ENCODE assay signal across 13 cellular contexts in the genomic region with DNA sequence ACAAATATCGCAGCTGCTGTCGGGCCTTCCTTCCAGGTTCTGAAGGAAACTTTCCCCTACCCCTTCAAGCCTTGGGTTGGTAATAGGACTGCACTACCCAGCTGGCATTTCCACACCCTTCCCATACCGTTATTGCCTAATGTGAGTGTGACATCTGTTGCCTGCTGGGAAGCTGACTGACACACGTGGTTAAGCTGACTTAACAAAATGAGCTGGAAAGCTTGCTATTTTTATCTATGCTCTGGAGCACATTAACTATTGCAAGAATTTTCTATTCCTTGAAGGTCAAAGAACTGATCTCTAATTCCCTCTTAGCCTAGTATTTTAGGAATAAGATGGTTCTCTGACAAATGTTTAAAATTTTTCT.
DNase-seq lines count a peak whose midpoint lies in the region; ATAC-seq and TF ChIP-seq lines count a peak whose summit lies in the region.
"Had no signal": no experiment of that assay in that cellular context is flagged by ENCODE, and none has a peak within 500 bp of the region (broad histone marks: within the 10 kb centered on the region; RNA-seq: fewer than 3 reads in every experiment).

No MANE protein-coding gene starts in this region.

- dilution Hi-C loops in IMR-90 (cut with HindIII; ENCODE audit: low sequenced_read_pairs, unreplicated experiment), result no loop called here

- H2AK5ac ChIP-seq in IMR-90 (ENCODE audit: low read depth, low read length), result no peak overlapping the region

- H3K4ac ChIP-seq in IMR-90 (ENCODE audit: low read depth, low read length), result no peak overlapping the region

- no peaks in the 10 kb centered on the region for H3K79me1 ChIP-seq in IMR-90 (ENCODE audit: low read depth in 1 of 2, low read length in 2 of 2)

- H2BK120ac ChIP-seq in IMR-90 (ENCODE audit: low read depth, low read length), result no peak overlapping the region

- H3K9ac ChIP-seq in IMR-90 (ENCODE audit: low read depth, low read length) (no peak overlapping the region), MM.1S (ENCODE audit: low read length) (no peak overlapping the region)

- H3K9me1 ChIP-seq in IMR-90 (ENCODE audit: insufficient read depth, low read length), result no peaks in the 10 kb centered on the region

- POLR2A ChIA-PET in AG04449 (lab: Yijun Ruan, JAX), result interaction anchor here (1.0 kb wide), 1 partner anchor 9 kb away, joined by 3 read pairs; no protein-coding TSS in a partner anchor
- POLR2A ChIA-PET in IMR-90 (lab: Charles Lee; ENCODE audit: unreplicated experiment), result interaction anchor here (0.6 kb wide), 1 partner anchor 8 kb away, joined by 5 read pairs; no protein-coding TSS in a partner anchor

- no peak overlapping the region for H3K14ac ChIP-seq in IMR-90 (replicated peaks; ENCODE audit: low read depth, low read length)

- H4K20me1 ChIP-seq in IMR-90 (ENCODE audit: insufficient read depth, low read length) (no peaks in the 10 kb centered on the region), MM.1S (ENCODE audit: insufficient read depth, low read length) (no peaks in the 10 kb centered on the region)

- ATAC-seq in IMR-90 (ENCODE audit: low read depth) (0 out of 2 replicates have a peak, but pooled peaks have one; percentile 21), left lung (peak; percentile 76), GM21360 (IDR thresholded peaks at IDR 0.05; ENCODE audit: unreplicated experiment) (no peak)
- ATAC-seq: natural killer cell, Panc1 had no signal

- CTCF ChIA-PET in AG04449 (lab: Yijun Ruan, JAX), result interaction anchor here (1.1 to 2.2 kb wide), 5 partner anchors 9 to 259 kb away, joined by 4 to 12 read pairs (median 6); no protein-coding TSS in a partner anchor
- CTCF ChIA-PET in IMR-90 (lab: Yijun Ruan, JAX), result no interaction called here
- CTCF ChIA-PET in activated naive CD4-positive, alpha-beta T cell treated with anti-CD3 and anti-CD28 coated beads for 36 hours (lab: Charles Lee), result interaction anchor here (0.5 kb wide), 1 partner anchor 140 kb away, joined by 3 read pairs; no protein-coding TSS in a partner anchor

- no peak overlapping the region for H2BK15ac ChIP-seq in IMR-90 (ENCODE audit: low read depth, low read length)

- H3K9me3 ChIP-seq in IMR-90 (ENCODE audit: control insufficient read depth, insufficient read depth, low read length) (no peaks in the 10 kb centered on the region), left lung (no peaks in the 10 kb centered on the region), MM.1S (replicated peaks; ENCODE audit: insufficient read depth, low read length) (no peaks in the 10 kb centered on the region)

- no peak overlapping the region for H3K4me3 Mint-ChIP-seq in activated naive CD4-positive, alpha-beta T cell treated with anti-CD3 and anti-CD28 coated beads for 36 hours
- H3K4me3 Mint-ChIP-seq: activated naive CD8-positive, alpha-beta T cell; natural killer cell had no signal

- TF ChIP-seq CTCF in AG04449 (IDR thresholded peaks at IDR 0.05; ENCODE audit: insufficient read depth, low read length, missing control alignments) (no peak), IMR-90 (conservative IDR thresholded peaks at IDR 0.05; ENCODE audit: low read depth, low read length) (no peak), left lung (IDR thresholded peaks at IDR 0.05) (no peak), MM.1S (IDR thresholded peaks at IDR 0.05; ENCODE audit: low read length) (no peak)

- no peak overlapping the region for H3K18ac ChIP-seq in IMR-90 (ENCODE audit: low read depth, low read length)

- no peaks in the 10 kb centered on the region for H3F3A ChIP-seq in MM.1S (ENCODE audit: insufficient read depth, low read length)

- in situ Hi-C loops in IMR-90 (cut with MboI; ENCODE audit: low sequenced_read_pairs), result loop anchor here (25.0 kb wide), 1 partner anchor 523 kb away; no protein-coding TSS in a partner anchor

- intact Hi-C loops in IMR-90 (cut with micrococcal nuclease), result no loop called here
- intact Hi-C loops in left lung (cut with DNase I), result no loop called here
- intact Hi-C loops in activated naive CD4-positive, alpha-beta T cell treated with anti-CD3 and anti-CD28 coated beads for 36 hours (cut with micrococcal nuclease), result no loop called here

- no CpG with 5 or more reads among the region's 4 CpGs for WGBS in IMR-90 (ENCODE audit: extremely low coverage in 2 of 2, insufficient read length in 1 of 2), 2 experiments

- H3K4me2 ChIP-seq in IMR-90 (ENCODE audit: low read depth, low read length) (no peak overlapping the region), MM.1S (ENCODE audit: low read depth, low read length) (no peak overlapping the region)

- H3K36me3 ChIP-seq in IMR-90 (ENCODE audit: control insufficient read depth, insufficient read depth, low read length) (no peaks in the 10 kb centered on the region), left lung (no peaks in the 10 kb centered on the region), MM.1S (replicated peaks; ENCODE audit: insufficient read depth, low read length) (no peaks in the 10 kb centered on the region), H7 (replicated peaks; ENCODE audit: control insufficient read depth, insufficient read depth, low read length) (no peaks in the 10 kb centered on the region)

- H3K36me3 Mint-ChIP-seq in activated naive CD4-positive, alpha-beta T cell treated with anti-CD3 and anti-CD28 coated beads for 36 hours (ENCODE audit: low read depth), result no peaks in the 10 kb centered on the region
- H3K36me3 Mint-ChIP-seq: activated naive CD8-positive, alpha-beta T cell; natural killer cell had no signal

- H3K4me1 Mint-ChIP-seq in activated naive CD4-positive, alpha-beta T cell treated with anti-CD3 and anti-CD28 coated beads for 36 hours (ENCODE audit: low read depth), result no peaks in the 10 kb centered on the region
- H3K4me1 Mint-ChIP-seq: natural killer cell had no signal

- H3K27me3 Mint-ChIP-seq in activated naive CD4-positive, alpha-beta T cell treated with anti-CD3 and anti-CD28 coated beads for 36 hours (ENCODE audit: low read depth), result peaks cover 10% of the 10 kb centered on the region

- H4K91ac ChIP-seq in IMR-90 (ENCODE audit: insufficient read depth, low read depth, low read length), result no peak overlapping the region

- H2BK20ac ChIP-seq in IMR-90 (ENCODE audit: low read depth, low read length), result no peak overlapping the region

- H3K4me3 ChIP-seq in AG04449 (ENCODE audit: low read depth, low read length) (no peak overlapping the region), IMR-90 (ENCODE audit: insufficient read depth, low read depth, low read length) (no peak overlapping the region), left lung (no peak overlapping the region), MM.1S (ENCODE audit: low read length) (no peak overlapping the region), H7 (ENCODE audit: insufficient read depth, low read depth, low read length) (no peak overlapping the region)

- TF ChIP-seq POLR2A in IMR-90 (IDR thresholded peaks at IDR 0.05; ENCODE audit: low read depth, low read length), result no peak

- H4K5ac ChIP-seq in IMR-90 (ENCODE audit: low read depth, low read length), result no peak overlapping the region

- peaks cover 17% of the 10 kb centered on the region for H3K27me3 ChIP-seq in IMR-90 (ENCODE audit: control insufficient read depth, insufficient read depth, low read length)
- H3K27me3 ChIP-seq in left lung, result no peaks in the 10 kb centered on the region
- H3K27me3 ChIP-seq in MM.1S (replicated peaks; ENCODE audit: insufficient read depth, low read length), result no peaks in the 10 kb centered on the region
- no peaks in the 10 kb centered on the region for H3K27me3 ChIP-seq in H7 (ENCODE audit: control insufficient read depth, insufficient read depth, low read length)

- H3K23ac ChIP-seq in IMR-90 (ENCODE audit: low read depth, low read length), result no peak overlapping the region

- H3K9me3 Mint-ChIP-seq in activated naive CD4-positive, alpha-beta T cell treated with anti-CD3 and anti-CD28 coated beads for 36 hours, result no peaks in the 10 kb centered on the region
- H3K9me3 Mint-ChIP-seq: natural killer cell had no signal

- BruUV-seq in IMR-90 (replicated peaks; lab: Mats Ljungman, UMichigan), result no TSS peak

- DNase-seq in AG04449 (ENCODE audit: low read depth, low spot score) (peak; percentile 69), IMR-90 (peak; percentile 36), cerebellum (ENCODE audit: low spot score) (peak; percentile 9), left lung (peak in 1 of 2 donors; percentile 40), MM.1S (no peak), H7 (no peak)
- DNase-seq in activated naive CD4-positive, alpha-beta T cell treated with anti-CD3 and anti-CD28 coated beads for 36 hours, result no peak
- DNase-seq: C1 segment of cervical spinal cord, natural killer cell, NCI-H1417 had no signal

- H2AK9ac ChIP-seq in IMR-90 (replicated peaks; ENCODE audit: low read depth, low read length, poor library complexity), result no peak overlapping the region

- TF ChIP-seq RAD21 in IMR-90 (IDR thresholded peaks at IDR 0.05; ENCODE audit: low read length), result no peak

- H2AFZ ChIP-seq in IMR-90 (replicated peaks; ENCODE audit: low read length, poor library complexity) (no peak overlapping the region), MM.1S (ENCODE audit: low read length) (no peak overlapping the region)

- H2BK5ac ChIP-seq in IMR-90 (ENCODE audit: low read depth, low read length, poor library complexity, severe bottlenecking), result no peak overlapping the region

- H3K27ac ChIP-seq in IMR-90 (ENCODE audit: insufficient read depth, low read length), result no peak overlapping the region
- no peak overlapping the region for H3K27ac ChIP-seq in left lung
- no peak overlapping the region for H3K27ac ChIP-seq in MM.1S (ENCODE audit: low read length)

- H3K9me2 ChIP-seq in MM.1S (replicated peaks; ENCODE audit: insufficient read depth, low read length), result no peaks in the 10 kb centered on the region

- no peak overlapping the region for H3K27ac Mint-ChIP-seq in activated naive CD4-positive, alpha-beta T cell treated with anti-CD3 and anti-CD28 coated beads for 36 hours
- H3K27ac Mint-ChIP-seq: activated naive CD8-positive, alpha-beta T cell; natural killer cell had no signal

- no peak overlapping the region for H3K56ac ChIP-seq in IMR-90 (ENCODE audit: extremely low read depth, insufficient read depth, low read length)

- no peaks in the 10 kb centered on the region for H3K79me2 ChIP-seq in MM.1S (ENCODE audit: low read length)

- no peak overlapping the region for H4K8ac ChIP-seq in IMR-90 (ENCODE audit: low read depth in 2 of 2, low read length in 2 of 2)

- no peaks in the 10 kb centered on the region for H3K4me1 ChIP-seq in IMR-90 (ENCODE audit: control insufficient read depth, insufficient read depth, low read length)
- H3K4me1 ChIP-seq in left lung, result peaks cover 3 to 14% of the 10 kb centered on the region in 2 donors
- no peaks in the 10 kb centered on the region for H3K4me1 ChIP-seq in MM.1S (ENCODE audit: low read length)

TF ChIP-seq in IMR-90, 13 proteins besides CTCF, POLR2A, EP300 and RAD21 (continues in another document):
- no peak for TF ChIP-seq RCOR1 (IDR thresholded peaks at IDR 0.05; ENCODE audit: insufficient replicate concordance, low read length)
- TF ChIP-seq CEBPB (IDR thresholded peaks at IDR 0.05; ENCODE audit: low read depth, low read length), result peak; percentile 26; the same call in 1 of the 2 replicates
- 0 out of 2 replicates have a peak, but pooled peaks have one; percentile 12 for TF ChIP-seq MAFK (IDR thresholded peaks at IDR 0.05; ENCODE audit: low read depth, low read length)

Comparison
In these comparisons a context has a peak if more than half of its experiments do, and no peak if none do; other contexts are left out.
1. DNase-seq: peak in AG04449 (single experiment), IMR-90 (single experiment) and cerebellum (single experiment); none in MM.1S (single experiment), H7 (single experiment) and activated naive CD4-positive, alpha-beta T cell treated with anti-CD3 and anti-CD28 coated beads for 36 hours (single experiment).